13 cellular contexts compared by ENCODE assay signal in the genomic region with DNA sequence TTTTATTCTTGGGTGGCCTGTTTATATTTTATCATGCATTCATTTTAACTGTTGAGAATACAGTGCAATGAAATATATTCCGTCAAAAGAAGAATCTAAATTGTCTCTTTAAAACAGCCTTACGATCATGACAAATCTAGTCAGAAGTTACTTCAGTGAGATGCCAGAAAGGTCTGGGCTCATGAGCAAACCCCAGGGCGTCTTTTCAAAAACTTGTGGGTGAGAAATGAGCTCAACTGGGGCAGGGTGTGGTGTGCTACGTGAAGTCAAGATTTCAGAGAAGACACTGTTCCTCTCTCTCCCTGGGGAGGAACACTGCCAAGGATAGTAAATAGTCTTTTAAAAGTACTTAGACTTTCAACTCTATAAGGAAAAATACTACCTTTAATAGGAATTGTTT. TPM values are rescaled to one million over a fixed set of nuclear protein-coding genes. Genes with fewer than 3 reads are reported as not detected.
A peak's percentile ranks its signal among the peaks of the same experiment; 100 is the strongest.
DNase-seq lines count a peak whose midpoint lies in the region; ATAC-seq and TF ChIP-seq lines count a peak whose summit lies in the region.
"Had no signal": no experiment of that assay in that cellular context is flagged by ENCODE, and none has a peak within 500 bp of the region (broad histone marks: within the 10 kb centered on the region; RNA-seq: fewer than 3 reads in every experiment).

No MANE protein-coding gene starts in this region.

- peak overlapping the region; percentile 83 for H3K4me3 Mint-ChIP-seq in natural killer cell
- no peak overlapping the region for H3K4me3 Mint-ChIP-seq in activated CD4-positive, alpha-beta T cell treated with anti-CD3 and anti-CD28 coated beads, Interleukin-2, amount 10 ng/mL, durations not matched to agents 24 days and 14 days
- H3K4me3 Mint-ChIP-seq: activated CD4-positive, alpha-beta memory T cell treated with anti-CD3 and anti-CD28 coated beads for 36 hours had no signal

- no peaks in the 10 kb centered on the region for H3K9me3 Mint-ChIP-seq in natural killer cell
- H3K9me3 Mint-ChIP-seq in activated CD4-positive, alpha-beta T cell treated with anti-CD3 and anti-CD28 coated beads, Interleukin-2, amount 10 ng/mL, durations not matched to agents 24 days and 14 days: peaks cover 2% of the 10 kb centered on the region

- H3K27me3 Mint-ChIP-seq in natural killer cell (ENCODE audit: low read depth in 2 of 2): no peaks in the 10 kb centered on the region
- H3K27me3 Mint-ChIP-seq in activated CD4-positive, alpha-beta T cell treated with anti-CD3 and anti-CD28 coated beads, Interleukin-2, amount 10 ng/mL, durations not matched to agents 24 days and 14 days: no peaks in the 10 kb centered on the region
- H3K27me3 Mint-ChIP-seq: activated CD4-positive, alpha-beta memory T cell treated with anti-CD3 and anti-CD28 coated beads for 36 hours had no signal

- H3K36me3 Mint-ChIP-seq in natural killer cell: peaks cover 3% of the 10 kb centered on the region
- no peaks in the 10 kb centered on the region for H3K36me3 Mint-ChIP-seq in activated CD4-positive, alpha-beta T cell treated with anti-CD3 and anti-CD28 coated beads, Interleukin-2, amount 10 ng/mL, durations not matched to agents 24 days and 14 days (ENCODE audit: low read depth)

- in situ Hi-C loops in SK-MEL-5 (cut with HindIII; ENCODE audit: low pct_unique_long_range_greater_than_20kb, low sequenced_read_pairs): no loop called here

- intact Hi-C loops in natural killer cell (cut with micrococcal nuclease): loop anchor here (1.0 to 5.0 kb wide), 3 partner anchors 13 to 136 kb away; a partner anchor contains a TSS
- intact Hi-C loops in activated CD4-positive, alpha-beta T cell treated with anti-CD3 and anti-CD28 coated beads, Interleukin-2, amount 10 ng/mL, durations not matched to agents 24 days and 14 days (cut with micrococcal nuclease): no loop called here

- peak; percentile 76 for DNase-seq in AG08395 (ENCODE audit: low spot score)
- DNase-seq in SK-MEL-5 (ENCODE audit: low read depth, low spot score): peak; percentile 33
- peak; percentile 78 for DNase-seq in fibroblast of gingiva (ENCODE audit: low read depth)
- peak; percentile 51 for DNase-seq in natural killer cell
- no peak for DNase-seq in activated CD4-positive, alpha-beta T cell treated with anti-CD3 and anti-CD28 coated beads, Interleukin-2, amount 10 ng/mL, durations not matched to agents 24 days and 14 days
- DNase-seq in hippocampal formation (lab: John Stamatoyannopoulos, UW): no peak
- DNase-seq in ecto neural progenitor cell (ENCODE audit: low spot score): no peak
- DNase-seq in amygdala (lab: John Stamatoyannopoulos, UW): no peak
- DNase-seq: activated CD4-positive, alpha-beta memory T cell treated with anti-CD3 and anti-CD28 coated beads for 36 hours; AML-193; NCI-H2171 treated with DMSO at 0.1 percent for 48 hours had no signal

- peak overlapping the region; percentile 95 to 96 for H3K27ac Mint-ChIP-seq in natural killer cell
- H3K27ac Mint-ChIP-seq in activated CD4-positive, alpha-beta T cell treated with anti-CD3 and anti-CD28 coated beads, Interleukin-2, amount 10 ng/mL, durations not matched to agents 24 days and 14 days: no peak overlapping the region
- H3K27ac Mint-ChIP-seq: activated CD4-positive, alpha-beta memory T cell treated with anti-CD3 and anti-CD28 coated beads for 36 hours; activated naive CD4-positive, alpha-beta T cell treated with anti-CD3 and anti-CD28 coated beads, Interleukin-2, amount 50 U/mL, for 72 hours had no signal

- peak; percentile 94 to 99 (median 95) for ATAC-seq in natural killer cell
- ATAC-seq: activated naive CD4-positive, alpha-beta T cell treated with anti-CD3 and anti-CD28 coated beads, Interleukin-2, amount 50 U/mL, for 72 hours; HCT116 had no signal

- H3K4me1 Mint-ChIP-seq in natural killer cell: peaks cover 27 to 32% of the 10 kb centered on the region in 2 donors
- no peaks in the 10 kb centered on the region for H3K4me1 Mint-ChIP-seq in activated CD4-positive, alpha-beta T cell treated with anti-CD3 and anti-CD28 coated beads, Interleukin-2, amount 10 ng/mL, durations not matched to agents 24 days and 14 days

- no peak for TF ChIP-seq CTCF in natural killer cell (IDR thresholded peaks at IDR 0.05)

RNA-seq across cellular contexts. Expression of a gene that starts 13.4 kb away (rescaled TPM):
- total RNA-seq in SK-MEL-5 (2014; rRNA removed; shearing (Covaris generic)): 33.9 and 38.3 TPM in 2 replicates
- 17.7 and 28.1 TPM in 2 replicates for polyA plus RNA-seq in SK-MEL-5 (2015; cell fraction: cytosol; rRNA removed)
- 17.4 and 25.1 TPM in 2 replicates for polyA plus RNA-seq in SK-MEL-5 (2015; cell fraction: nucleus; rRNA removed)
- total RNA-seq in natural killer cell: 100 to 1,000 TPM in 1 of 3 donors, 10 to 100 TPM in 2; 69.2 to 109 (median 74.2) TPM
- 44.5 and 44.9 TPM in 2 replicates for total RNA-seq in activated CD4-positive, alpha-beta T cell treated with anti-CD3 and anti-CD28 coated beads, Interleukin-2, amount 10 ng/mL, durations not matched to agents 24 days and 14 days

RNA-seq across cellular contexts. Expression of a gene that starts 50.6 kb away (rescaled TPM):
- 93.8 and 93.9 TPM in 2 replicates for total RNA-seq in SK-MEL-5 (2014; rRNA removed; shearing (Covaris generic))
- 40.5 and 58.4 TPM in 2 replicates for polyA plus RNA-seq in SK-MEL-5 (2015; cell fraction: cytosol; rRNA removed)
- 32.0 and 34.1 TPM in 2 replicates for polyA plus RNA-seq in SK-MEL-5 (2015; cell fraction: nucleus; rRNA removed)
- 100 to 1,000 TPM in 1 of 3 donors, 10 to 100 TPM in 2; 87.7 to 100 (median 99.1) TPM for total RNA-seq in natural killer cell
- 59.8 and 60.1 TPM in 2 replicates for total RNA-seq in activated CD4-positive, alpha-beta T cell treated with anti-CD3 and anti-CD28 coated beads, Interleukin-2, amount 10 ng/mL, durations not matched to agents 24 days and 14 days

Comparison
In these comparisons a context has a peak if more than half of its experiments do, and no peak if none do; other contexts are left out.
1. DNase-seq: peak in AG08395 (single experiment), SK-MEL-5 (single experiment), fibroblast of gingiva (single experiment) and natural killer cell (single experiment); none in activated CD4-positive, alpha-beta T cell treated with anti-CD3 and anti-CD28 coated beads, Interleukin-2, amount 10 ng/mL, durations not matched to agents 24 days and 14 days (single experiment), hippocampal formation (0 of 2), ecto neural progenitor cell (single experiment) and amygdala (0 of 56).